8 cellular contexts compared by ENCODE assay signal in the genomic region with DNA sequence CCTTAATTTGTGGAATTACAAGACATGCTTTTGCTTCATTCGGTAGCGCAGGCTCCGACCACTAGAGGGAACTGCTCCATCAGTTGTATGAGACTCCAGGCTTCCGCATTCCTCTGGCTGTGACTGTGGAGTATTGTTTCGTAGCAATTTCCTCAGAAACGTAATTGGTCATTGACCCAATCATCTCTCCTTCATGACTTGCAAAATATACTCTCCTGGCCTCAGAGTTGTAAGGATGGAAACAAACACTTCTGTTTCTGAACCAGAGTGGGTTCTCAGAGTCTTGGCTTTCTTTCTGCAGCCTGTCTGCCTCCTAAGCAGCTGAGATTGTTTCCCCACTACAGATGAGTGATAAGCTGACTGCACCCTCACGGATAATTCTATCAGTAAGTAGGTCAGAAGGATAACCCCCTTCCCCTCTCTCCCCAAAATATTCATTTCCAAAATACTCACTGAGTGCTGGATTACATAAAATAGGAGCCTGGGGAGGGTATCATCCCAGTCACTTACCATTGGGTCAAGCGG.
DNase-seq lines count a peak whose midpoint lies in the region; ATAC-seq, FAIRE-seq and TF ChIP-seq lines count a peak whose summit lies in the region.

No MANE protein-coding gene starts in this region.

- H3K36me3 ChIP-seq in Karpas-422 (ENCODE audit: insufficient read depth, low read length) = no peaks in the 10 kb centered on the region
- no peaks in the 10 kb centered on the region for H3K36me3 ChIP-seq in osteoblast (ENCODE audit: insufficient read depth, low read length)
- no peaks in the 10 kb centered on the region for H3K36me3 ChIP-seq in upper lobe of right lung

- no peaks in the 10 kb centered on the region for H3K9me2 ChIP-seq in Karpas-422 (replicated peaks; ENCODE audit: insufficient read depth, low read length)

- intact Hi-C loops in upper lobe of right lung (cut with DNase I) = no loop called here

- H2AFZ ChIP-seq in Karpas-422 (ENCODE audit: low read length) = peak overlapping the region; percentile 41
- peak overlapping the region; percentile 81 for H2AFZ ChIP-seq in osteoblast (ENCODE audit: low read length)

- TF ChIP-seq CTCF in glutamatergic neuron (IDR thresholded peaks at IDR 0.05; ENCODE audit: partially characterized antibody, unreplicated experiment) = peak; percentile 82
- TF ChIP-seq CTCF in osteoblast (IDR thresholded peaks at IDR 0.05; ENCODE audit: extremely low read depth, low read depth, low read length) = peak; percentile 99
- peak; percentile 91 for TF ChIP-seq CTCF in upper lobe of right lung (IDR thresholded peaks at IDR 0.05)

- no peaks in the 10 kb centered on the region for H3K36me3 Mint-ChIP-seq in activated naive CD4-positive, alpha-beta T cell treated with anti-CD3 and anti-CD28 coated beads, Interleukin-2, amount 10 ng/mL, durations not matched to agents 7 days and 5 days
- no peaks in the 10 kb centered on the region for H3K36me3 Mint-ChIP-seq in glutamatergic neuron (ENCODE audit: unreplicated experiment)

- H4K20me1 ChIP-seq in Karpas-422 (ENCODE audit: insufficient read depth, low read depth, low read length) = no peaks in the 10 kb centered on the region
- no peaks in the 10 kb centered on the region for H4K20me1 ChIP-seq in osteoblast (ENCODE audit: insufficient read depth, low read length)

- H3K27ac Mint-ChIP-seq in activated naive CD4-positive, alpha-beta T cell treated with anti-CD3 and anti-CD28 coated beads, Interleukin-2, amount 10 ng/mL, durations not matched to agents 7 days and 5 days = no peak overlapping the region
- no peak overlapping the region for H3K27ac Mint-ChIP-seq in glutamatergic neuron (ENCODE audit: unreplicated experiment)

- peaks cover 5% of the 10 kb centered on the region for H3K4me1 Mint-ChIP-seq in activated naive CD4-positive, alpha-beta T cell treated with anti-CD3 and anti-CD28 coated beads, Interleukin-2, amount 10 ng/mL, durations not matched to agents 7 days and 5 days
- H3K4me1 Mint-ChIP-seq in glutamatergic neuron (ENCODE audit: low read depth, unreplicated experiment) = peaks cover 6% of the 10 kb centered on the region

- peak overlapping the region; percentile 56 for H3K4me2 ChIP-seq in Karpas-422 (ENCODE audit: low read depth, low read length, poor library complexity, severe bottlenecking)
- peak overlapping the region; percentile 82 for H3K4me2 ChIP-seq in osteoblast (ENCODE audit: insufficient read depth, low read length)

- CTCF ChIA-PET in activated naive CD4-positive, alpha-beta T cell treated with anti-CD3 and anti-CD28 coated beads, Interleukin-2, amount 10 ng/mL, durations not matched to agents 7 days and 5 days (lab: Charles Lee) = interaction anchor here (0.7 to 1.4 kb wide), 2 partner anchors 37 to 429 kb away, joined by 3 read pairs; no protein-coding TSS in a partner anchor

- no peak overlapping the region for H3K4me3 Mint-ChIP-seq in activated naive CD4-positive, alpha-beta T cell treated with anti-CD3 and anti-CD28 coated beads, Interleukin-2, amount 10 ng/mL, durations not matched to agents 7 days and 5 days
- H3K4me3 Mint-ChIP-seq in glutamatergic neuron (ENCODE audit: unreplicated experiment) = no peak overlapping the region

- H3K27me3 Mint-ChIP-seq in activated naive CD4-positive, alpha-beta T cell treated with anti-CD3 and anti-CD28 coated beads, Interleukin-2, amount 10 ng/mL, durations not matched to agents 7 days and 5 days = peaks cover 10% of the 10 kb centered on the region
- H3K27me3 Mint-ChIP-seq in glutamatergic neuron (ENCODE audit: unreplicated experiment) = peaks cover 2% of the 10 kb centered on the region

- no peak overlapping the region for H3K27ac ChIP-seq in Karpas-422 (ENCODE audit: low read length)
- H3K27ac ChIP-seq in osteoblast (ENCODE audit: low read depth, low read length) = peak overlapping the region; percentile 87
- H3K27ac ChIP-seq in upper lobe of right lung = peak overlapping the region; percentile 75

- H3K4me3 ChIP-seq in Karpas-422 (ENCODE audit: low read length) (peak overlapping the region; percentile 44; the same call in 1 of the 2 replicates), osteoblast (ENCODE audit: insufficient read depth, low read length) (peak overlapping the region; percentile 47), upper lobe of right lung (peak overlapping the region; percentile 22)

- no peak overlapping the region for H3K9ac ChIP-seq in Karpas-422 (ENCODE audit: low read length)

- no peaks in the 10 kb centered on the region for H3K9me3 Mint-ChIP-seq in activated naive CD4-positive, alpha-beta T cell treated with anti-CD3 and anti-CD28 coated beads, Interleukin-2, amount 10 ng/mL, durations not matched to agents 7 days and 5 days
- peaks cover 3% of the 10 kb centered on the region for H3K9me3 Mint-ChIP-seq in glutamatergic neuron (ENCODE audit: unreplicated experiment)

- peak; percentile 100 for ATAC-seq in upper lobe of right lung

- H3K4me1 ChIP-seq in Karpas-422 (ENCODE audit: low read length) = peaks cover 12% of the 10 kb centered on the region
- H3K4me1 ChIP-seq in osteoblast (ENCODE audit: insufficient read depth, low read length) = peaks cover 5% of the 10 kb centered on the region
- peaks cover 5% of the 10 kb centered on the region for H3K4me1 ChIP-seq in upper lobe of right lung

- H3K27me3 ChIP-seq in Karpas-422 (ENCODE audit: low read length) (no peaks in the 10 kb centered on the region), osteoblast (ENCODE audit: insufficient read depth, low read length) (no peaks in the 10 kb centered on the region), upper lobe of right lung (no peaks in the 10 kb centered on the region)

- H3K9me3 ChIP-seq in Karpas-422 (ENCODE audit: low read length) (no peaks in the 10 kb centered on the region), osteoblast (ENCODE audit: low read depth, low read length) (no peaks in the 10 kb centered on the region), upper lobe of right lung (no peaks in the 10 kb centered on the region)

- peak; percentile 87 for DNase-seq in GM03348 (ENCODE audit: low spot score)
- peak; percentile 97 for DNase-seq in H4 (ENCODE audit: low spot score)
- peak; percentile 94 for DNase-seq in Karpas-422
- DNase-seq in RCC 7860 (ENCODE audit: low spot score) = peak; percentile 82
- peak; percentile 75 for DNase-seq in activated naive CD4-positive, alpha-beta T cell treated with anti-CD3 and anti-CD28 coated beads, Interleukin-2, amount 10 ng/mL, durations not matched to agents 7 days and 5 days
- peak; percentile 85 for DNase-seq in glutamatergic neuron
- peak; percentile 83 for DNase-seq in osteoblast (ENCODE audit: insufficient read length, low spot score, missing footprints)
- DNase-seq in upper lobe of right lung = peak; percentile 90

- H3K79me2 ChIP-seq in Karpas-422 (ENCODE audit: low read length) = no peaks in the 10 kb centered on the region
- H3K79me2 ChIP-seq in osteoblast (ENCODE audit: insufficient read depth, low read length) = no peaks in the 10 kb centered on the region

- peak; percentile 71 for FAIRE-seq in RCC 7860 (lab: Jason Lieb, UNC)
